Comparison of ENCODE assay signal across 30 cellular contexts in the genomic region with DNA sequence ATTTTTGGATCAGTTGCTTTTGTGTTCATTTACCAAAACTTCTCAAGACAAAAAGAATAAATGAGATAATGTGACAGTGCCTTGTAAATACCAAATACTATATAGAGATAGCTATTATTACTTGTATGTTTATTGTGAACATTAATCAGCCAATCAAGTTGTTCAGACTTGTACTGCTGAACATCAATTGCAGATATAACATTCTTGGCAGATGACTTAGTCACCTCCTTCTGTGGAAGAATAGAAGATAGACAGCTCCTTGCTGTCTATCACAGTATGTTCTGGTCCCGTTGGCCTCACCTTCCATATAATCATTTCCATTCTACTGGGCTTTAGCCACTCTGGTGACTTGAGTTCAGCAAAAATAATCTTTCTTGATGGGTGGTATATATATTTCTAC.
"Had no signal": no experiment of that assay in that cellular context is flagged by ENCODE, and none has a peak within 500 bp of the region (broad histone marks: within the 10 kb centered on the region; RNA-seq: fewer than 3 reads in every experiment).

No MANE protein-coding gene starts in this region.

- H3K27ac ChIP-seq: brain microvascular endothelial cell, KMS-11, SJSA1 had no signal

- H3K4me1 ChIP-seq: SJSA1 had no signal

- H3K9ac ChIP-seq: KMS-11 had no signal

- H3K36me3 ChIP-seq: MG63 had no signal

- H3K27me3 Mint-ChIP-seq: activated CD4-positive, alpha-beta T cell treated with anti-CD3 and anti-CD28 coated beads, Interleukin-2, amount 10 ng/mL, durations not matched to agents 24 days and 14 days; activated CD8-positive, alpha-beta memory T cell treated with anti-CD3 and anti-CD28 coated beads, Interleukin-2, amount 10 ng/mL, durations not matched to agents 7 days and 5 days; activated T-cell treated with anti-CD3 and anti-CD28 coated beads, Interleukin-2, amount 50 U/mL, for 24 hours had no signal

- H3K4me3 Mint-ChIP-seq: activated CD4-positive, alpha-beta T cell treated with anti-CD3 and anti-CD28 coated beads, Interleukin-2, amount 10 ng/mL, durations not matched to agents 24 days and 14 days; activated CD8-positive, alpha-beta memory T cell treated with anti-CD3 and anti-CD28 coated beads, Interleukin-2, amount 10 ng/mL, durations not matched to agents 7 days and 5 days; activated T-cell treated with anti-CD3 and anti-CD28 coated beads, Interleukin-2, amount 50 U/mL, for 24 hours; activated T-helper 1 cell treated with anti-CD3 and anti-CD28 coated beads, Interleukin-12 subunit alpha, Interleukin-12 subunit beta, Interleukin-2, Interleukin-4 antibody, amounts not matched to agents 30 ng/mL and 10 ng/mL and 1 ng/mL, durations not matched to agents 14 hours and 24 hours and 36 hours; WTC11 had no signal

- H3K27me3 ChIP-seq: brain microvascular endothelial cell, MG63, SJSA1 had no signal

- H3K9me3 ChIP-seq: MG63, SJSA1 had no signal

- H3K4me3 ChIP-seq: MG63, SJSA1 had no signal

- H3K4me2 ChIP-seq: KMS-11 had no signal

- H3K4me1 Mint-ChIP-seq: activated CD4-positive, alpha-beta T cell treated with anti-CD3 and anti-CD28 coated beads, Interleukin-2, amount 10 ng/mL, durations not matched to agents 24 days and 14 days; activated CD8-positive, alpha-beta memory T cell treated with anti-CD3 and anti-CD28 coated beads, Interleukin-2, amount 10 ng/mL, durations not matched to agents 7 days and 5 days had no signal

- H3K27ac Mint-ChIP-seq: activated CD4-positive, alpha-beta T cell treated with anti-CD3 and anti-CD28 coated beads, Interleukin-2, amount 10 ng/mL, durations not matched to agents 24 days and 14 days; activated CD8-positive, alpha-beta memory T cell treated with anti-CD3 and anti-CD28 coated beads, Interleukin-2, amount 10 ng/mL, durations not matched to agents 7 days and 5 days; activated naive CD4-positive, alpha-beta T cell treated with anti-CD3 and anti-CD28 coated beads, Interleukin-2, amount 50 U/mL, for 72 hours; activated T-cell treated with anti-CD3 and anti-CD28 coated beads, Interleukin-2, amount 50 U/mL, for 24 hours; activated T-helper 1 cell treated with anti-CD3 and anti-CD28 coated beads, Interleukin-12 subunit alpha, Interleukin-12 subunit beta, Interleukin-2, Interleukin-4 antibody, amounts not matched to agents 30 ng/mL and 10 ng/mL and 1 ng/mL, durations not matched to agents 14 hours and 24 hours and 36 hours; WTC11 had no signal

- DNase-seq: activated CD4-positive, alpha-beta T cell treated with anti-CD3 and anti-CD28 coated beads for 1 hour; activated CD4-positive, alpha-beta T cell treated with anti-CD3 and anti-CD28 coated beads, Interleukin-2, amount 10 ng/mL, durations not matched to agents 24 days and 14 days; activated CD4-positive, alpha-beta T cell treated with anti-CD3 and anti-CD28 coated beads, Interleukin-2, amount 50 U/mL, for 48 hours; activated CD8-positive, alpha-beta memory T cell treated with anti-CD3 and anti-CD28 coated beads, Interleukin-2, amount 10 ng/mL, durations not matched to agents 7 days and 5 days; activated effector memory CD4-positive, alpha-beta T cell treated with Interleukin-2 at 50 U/mL for 16 hours; activated naive CD4-positive, alpha-beta T cell; activated T-cell treated with anti-CD3 and anti-CD28 coated beads, Interleukin-2, amount 50 U/mL, for 24 hours; amygdala; brain microvascular endothelial cell; MG63; MV-4-11; NCI-H1092 treated with DMSO at 0.1 percent for 48 hours; NCI-H1417 treated with DMSO at 0.1 percent for 48 hours; NCI-H1694; NCI-H2029; NCI-H345; NCI-H510A; NCI-H526 treated with DMSO at 0.1 percent for 48 hours; NCI-H82; OCI-M1; RPMI8226; SHP77; SW 1271 had no signal

- ATAC-seq: activated CD8-positive, alpha-beta memory T cell treated with anti-CD3 and anti-CD28 coated beads, Interleukin-2, amount 10 ng/mL, durations not matched to agents 7 days and 5 days; activated naive CD4-positive, alpha-beta T cell treated with anti-CD3 and anti-CD28 coated beads, Interleukin-2, amount 50 U/mL, for 72 hours; Panc1; SK-N-SH treated with all-trans-retinoic acid at 6 μM for 48 hours; WTC11 had no signal

- H3K9me3 Mint-ChIP-seq: activated CD4-positive, alpha-beta T cell treated with anti-CD3 and anti-CD28 coated beads, Interleukin-2, amount 10 ng/mL, durations not matched to agents 24 days and 14 days; activated naive CD4-positive, alpha-beta T cell treated with anti-CD3 and anti-CD28 coated beads, Interleukin-2, amount 50 U/mL, for 72 hours; activated T-cell treated with anti-CD3 and anti-CD28 coated beads, Interleukin-2, amount 50 U/mL, for 24 hours; activated T-helper 1 cell treated with anti-CD3 and anti-CD28 coated beads, Interleukin-12 subunit alpha, Interleukin-12 subunit beta, Interleukin-2, Interleukin-4 antibody, amounts not matched to agents 30 ng/mL and 10 ng/mL and 1 ng/mL, durations not matched to agents 14 hours and 24 hours and 36 hours; WTC11 had no signal
